Comparison of ENCODE assay signal across 8 cellular contexts in the genomic region with DNA sequence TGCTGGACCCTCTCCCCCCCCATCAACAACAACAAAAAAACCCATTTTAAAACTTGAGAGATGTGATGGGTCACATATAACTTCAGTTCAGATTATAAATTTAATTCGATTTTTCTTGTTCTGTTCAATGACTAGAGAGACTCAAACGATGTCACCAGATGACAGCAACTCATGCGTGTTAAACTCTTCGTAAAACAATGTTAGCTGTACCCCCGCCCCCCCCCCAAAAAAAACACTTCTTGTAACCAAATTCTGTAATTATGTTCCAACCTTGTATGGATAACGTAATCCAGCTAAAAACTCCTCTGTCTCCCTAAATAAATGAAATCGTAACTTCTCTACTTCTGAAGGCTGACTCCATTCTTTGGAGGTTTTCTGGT. TPM values are rescaled to one million over a fixed set of nuclear protein-coding genes. Genes with fewer than 3 reads are reported as not detected.
A peak's percentile ranks its signal among the peaks of the same experiment; 100 is the strongest.
DNase-seq lines count a peak whose midpoint lies in the region; ATAC-seq, FAIRE-seq and TF ChIP-seq lines count a peak whose summit lies in the region.

No MANE protein-coding gene starts in this region.

- POLR2A ChIA-PET in activated CD4-positive, alpha-beta T cell treated with anti-CD3 and anti-CD28 coated beads for 36 hours (lab: Charles Lee), result interaction anchor here (0.5 to 2.4 kb wide), 20 partner anchors 9 to 459 kb away, joined by 3 to 37 read pairs (median 4); a partner anchor contains a TSS

- peaks cover 27% of the 10 kb centered on the region for H3K4me1 ChIP-seq in keratinocyte (ENCODE audit: control insufficient read depth, extremely low read depth, insufficient read depth, low read length)
- H3K4me1 ChIP-seq in suprapubic skin, result peaks cover 36% of the 10 kb centered on the region

- H4K20me1 ChIP-seq in keratinocyte (ENCODE audit: control insufficient read depth, extremely low read depth, insufficient read depth, low read length), result peaks cover 25% of the 10 kb centered on the region

- peak overlapping the region; percentile 87 for H3K4me2 ChIP-seq in keratinocyte (ENCODE audit: control insufficient read depth, extremely low read depth, insufficient read depth, low read depth, low read length)

- no peak for ATAC-seq in activated CD4-positive, alpha-beta T cell treated with anti-CD3 and anti-CD28 coated beads for 36 hours
- no peak for ATAC-seq in HG03469 (IDR thresholded peaks at IDR 0.05; ENCODE audit: unreplicated experiment)

- no peaks in the 10 kb centered on the region for H3K27me3 ChIP-seq in keratinocyte (ENCODE audit: control insufficient read depth, extremely low read depth, insufficient read depth, low read length)
- no peaks in the 10 kb centered on the region for H3K27me3 ChIP-seq in suprapubic skin

- CTCF ChIA-PET in activated CD4-positive, alpha-beta T cell treated with anti-CD3 and anti-CD28 coated beads for 36 hours (lab: Charles Lee), result interaction anchor here (0.6 to 2.4 kb wide), 13 partner anchors 11 to 353 kb away, joined by 3 to 16 read pairs (median 3); a partner anchor contains a TSS

- peaks cover 4 to 24% of the 10 kb centered on the region in 2 experiments for H3K36me3 ChIP-seq in keratinocyte (ENCODE audit: control insufficient read depth in 2 of 2, extremely low read depth in 1 of 2, insufficient read depth in 2 of 2, low read length in 2 of 2)
- peaks cover 9% of the 10 kb centered on the region for H3K36me3 ChIP-seq in suprapubic skin

- intact Hi-C loops in activated CD4-positive, alpha-beta T cell treated with anti-CD3 and anti-CD28 coated beads for 36 hours (cut with DNase I, micrococcal nuclease), result loop anchor here (1.0 to 10.0 kb wide), 14 partner anchors 27 to 896 kb away; a partner anchor contains a TSS

- H3K27ac ChIP-seq in keratinocyte (ENCODE audit: control insufficient read depth, insufficient read depth, low read length) (peak overlapping the region; percentile 95), suprapubic skin (peak overlapping the region; percentile 98)

- WGBS in suprapubic skin, result 30% methylated on average over 7 of the region's 7 CpGs

- dilution Hi-C loops in keratinocyte (cut with MboI; ENCODE audit: extremely low pct_ligation_motif_present, low sequenced_read_pairs), result no loop called here

- H3K36me3 Mint-ChIP-seq in activated CD4-positive, alpha-beta T cell treated with anti-CD3 and anti-CD28 coated beads for 36 hours (ENCODE audit: low read depth), result peaks cover 65% of the 10 kb centered on the region
- peaks cover 58% of the 10 kb centered on the region for H3K36me3 Mint-ChIP-seq in activated naive CD8-positive, alpha-beta T cell treated with anti-CD3 and anti-CD28 coated beads for 36 hours

- TF ChIP-seq EP300 in suprapubic skin (IDR thresholded peaks at IDR 0.05), result no peak

- peak overlapping the region; percentile 97 for H3K4me3 Mint-ChIP-seq in activated CD4-positive, alpha-beta T cell treated with anti-CD3 and anti-CD28 coated beads for 36 hours
- H3K4me3 Mint-ChIP-seq in activated naive CD8-positive, alpha-beta T cell treated with anti-CD3 and anti-CD28 coated beads for 36 hours, result peak overlapping the region; percentile 94

- H3K4me3 ChIP-seq in keratinocyte (ENCODE audit: control insufficient read depth in 2 of 3, extremely low read depth in 1 of 3, insufficient read depth in 2 of 3, low read depth in 1 of 3, low read length in 3 of 3) (peak overlapping the region; percentile 78 to 98 (median 93)), suprapubic skin (peak overlapping the region; percentile 82)

- peaks cover 38% of the 10 kb centered on the region for H3K4me1 Mint-ChIP-seq in activated CD4-positive, alpha-beta T cell treated with anti-CD3 and anti-CD28 coated beads for 36 hours
- H3K4me1 Mint-ChIP-seq in activated naive CD8-positive, alpha-beta T cell treated with anti-CD3 and anti-CD28 coated beads for 36 hours, result peaks cover 35% of the 10 kb centered on the region

- no peak for FAIRE-seq in keratinocyte (lab: Jason Lieb, UNC)

- no peak for DNase-seq in activated CD4-positive, alpha-beta T cell treated with anti-CD3 and anti-CD28 coated beads for 36 hours
- DNase-seq in activated CD4-positive, alpha-beta T cell treated with anti-CD3 and anti-CD28 coated beads for 1 hour, result no peak
- no peak for DNase-seq in activated naive CD8-positive, alpha-beta T cell treated with anti-CD3 and anti-CD28 coated beads for 36 hours
- DNase-seq in keratinocyte (ENCODE audit: low read depth, low spot score) (no peak), suprapubic skin (ENCODE audit: low spot score in 2 of 2) (no peak), T1000 (lab: John Stamatoyannopoulos, UW) (no peak), NCI-H1436 (lab: John Stamatoyannopoulos, UW) (no peak)

- peak overlapping the region; percentile 99 for H3K27ac Mint-ChIP-seq in activated CD4-positive, alpha-beta T cell treated with anti-CD3 and anti-CD28 coated beads for 36 hours
- H3K27ac Mint-ChIP-seq in activated naive CD8-positive, alpha-beta T cell treated with anti-CD3 and anti-CD28 coated beads for 36 hours, result peak overlapping the region; percentile 98

- no peaks in the 10 kb centered on the region for H3K27me3 Mint-ChIP-seq in activated CD4-positive, alpha-beta T cell treated with anti-CD3 and anti-CD28 coated beads for 36 hours
- no peaks in the 10 kb centered on the region for H3K27me3 Mint-ChIP-seq in activated naive CD8-positive, alpha-beta T cell treated with anti-CD3 and anti-CD28 coated beads for 36 hours

- H3K9me3 ChIP-seq in keratinocyte (ENCODE audit: control insufficient read depth, low read depth, low read length) (no peaks in the 10 kb centered on the region), suprapubic skin (no peaks in the 10 kb centered on the region)

- peaks cover 45% of the 10 kb centered on the region for H3K79me2 ChIP-seq in keratinocyte (ENCODE audit: control insufficient read depth, insufficient read depth, low read length)

- H2AFZ ChIP-seq in keratinocyte (ENCODE audit: control insufficient read depth, low read length), result peak overlapping the region; percentile 88

- H3K9me1 ChIP-seq in keratinocyte (ENCODE audit: control insufficient read depth, extremely low read depth, insufficient read depth, low read length), result peaks cover 7% of the 10 kb centered on the region

- no peak for TF ChIP-seq POLR2A in suprapubic skin (IDR thresholded peaks at IDR 0.05)

- TF ChIP-seq CTCF in keratinocyte (optimal IDR thresholded peaks at IDR 0.05 in 1 of 3, IDR thresholded peaks at IDR 0.05 in 1 of 3, conservative IDR thresholded peaks at IDR 0.05 in 1 of 3; ENCODE audit: extremely low read depth in 1 of 3, insufficient read depth in 2 of 3, low read length in 3 of 3), result no peak
- TF ChIP-seq CTCF in suprapubic skin (IDR thresholded peaks at IDR 0.05), result no peak

- no peaks in the 10 kb centered on the region for H3K9me3 Mint-ChIP-seq in activated CD4-positive, alpha-beta T cell treated with anti-CD3 and anti-CD28 coated beads for 36 hours (ENCODE audit: low read depth)
- H3K9me3 Mint-ChIP-seq in activated naive CD8-positive, alpha-beta T cell treated with anti-CD3 and anti-CD28 coated beads for 36 hours, result no peaks in the 10 kb centered on the region

- peak overlapping the region; percentile 100 for H3K9ac ChIP-seq in keratinocyte (ENCODE audit: control insufficient read depth, extremely low read depth, insufficient read depth, low read length)

RNA-seq across cellular contexts. Expression of a gene that starts 0.6 kb away (rescaled TPM):
- 1,000 to 10,000 TPM; 1,215 to 1,231 TPM for total RNA-seq in activated CD4-positive, alpha-beta T cell treated with anti-CD3 and anti-CD28 coated beads for 36 hours
- 1,000 to 10,000 TPM; 1,112 to 1,149 TPM for total RNA-seq in activated naive CD8-positive, alpha-beta T cell treated with anti-CD3 and anti-CD28 coated beads for 36 hours
- 649 to 953 TPM (median 747 TPM) in 3 replicates for polyA plus RNA-seq in keratinocyte
- polyA plus RNA-seq in keratinocyte (2011; ENCODE audit: low read depth), result 3,329 TPM
- polyA plus RNA-seq in keratinocyte (2011; cell fraction: cytosol; rRNA removed), result 531 and 643 TPM in 2 replicates
- 155 and 244 TPM in 2 replicates for polyA plus RNA-seq in keratinocyte (2011; cell fraction: nucleus; rRNA removed)
- polyA plus RNA-seq in keratinocyte (2012; ENCODE audit: low replicate concordance), result 1,397 and 1,812 TPM in 2 replicates
- polyA minus RNA-seq in keratinocyte, result 105 to 435 TPM (median 356 TPM) in 3 replicates
- 229 TPM for polyA minus RNA-seq in keratinocyte (2011; cell fraction: cytosol; rRNA and poly(A)+ RNA removed)
- 44.8 and 62.3 TPM in 2 replicates for polyA minus RNA-seq in keratinocyte (2011; cell fraction: nucleus; rRNA and poly(A)+ RNA removed)
- total RNA-seq in suprapubic skin, result 1,000 to 10,000 TPM; 1,068 to 1,481 (median 1,369) TPM

RNA-seq across cellular contexts. Expression of a gene that starts 26.4 kb away (rescaled TPM):
- 10 to 100 TPM; 81.3 to 83.7 TPM for total RNA-seq in activated CD4-positive, alpha-beta T cell treated with anti-CD3 and anti-CD28 coated beads for 36 hours
- 100 to 1,000 TPM in 1 of 2 experiments, 10 to 100 TPM in 1; 95.4 to 100 TPM for total RNA-seq in activated naive CD8-positive, alpha-beta T cell treated with anti-CD3 and anti-CD28 coated beads for 36 hours
- 2.7 to 12.0 TPM (median 10.1 TPM) in 3 replicates for polyA plus RNA-seq in keratinocyte
- not detected for polyA plus RNA-seq in keratinocyte (2011; ENCODE audit: low read depth)
- 2.5 and 6.2 TPM in 2 replicates for polyA plus RNA-seq in keratinocyte (2011; cell fraction: cytosol; rRNA removed)
- 2.8 and 4.7 TPM in 2 replicates for polyA plus RNA-seq in keratinocyte (2011; cell fraction: nucleus; rRNA removed)
- 1.3 and 6.7 TPM in 2 replicates for polyA plus RNA-seq in keratinocyte (2012; ENCODE audit: low replicate concordance)
- polyA minus RNA-seq in keratinocyte, result 0.63 to 10.4 TPM (median 8.0 TPM) in 3 replicates
- polyA minus RNA-seq in keratinocyte (2011; cell fraction: cytosol; rRNA and poly(A)+ RNA removed), result 4.2 TPM
- 1.5 and 1.9 TPM in 2 replicates for polyA minus RNA-seq in keratinocyte (2011; cell fraction: nucleus; rRNA and poly(A)+ RNA removed)
- total RNA-seq in suprapubic skin, result 10 to 100 TPM in 2 of 4 donors, 1 to 10 TPM in 2; 9.1 to 12.4 (median 10.3) TPM

RNA-seq across cellular contexts. Expression of a gene that starts 37.4 kb away (rescaled TPM):
- total RNA-seq in activated CD4-positive, alpha-beta T cell treated with anti-CD3 and anti-CD28 coated beads for 36 hours, result 1 to 10 TPM; 2.6 to 5.1 TPM
- 1 to 10 TPM; 1.7 to 1.9 TPM for total RNA-seq in activated naive CD8-positive, alpha-beta T cell treated with anti-CD3 and anti-CD28 coated beads for 36 hours
- polyA plus RNA-seq in keratinocyte, result 0.21 to 1.3 TPM (median 0.45 TPM) in 3 replicates
- polyA plus RNA-seq in keratinocyte (2011; ENCODE audit: low read depth), result not detected
- polyA plus RNA-seq in keratinocyte (2011; cell fraction: cytosol; rRNA removed), result 0.09 and 0.36 TPM in 2 replicates
- 0.09 and 0.28 TPM in 2 replicates for polyA plus RNA-seq in keratinocyte (2011; cell fraction: nucleus; rRNA removed)
- 0.28 TPM in 1 of 2 replicates, not detected in the other for polyA plus RNA-seq in keratinocyte (2012; ENCODE audit: low replicate concordance)
- polyA minus RNA-seq in keratinocyte, result 0.29 TPM in 1 of 3 replicates, not detected in the others
- polyA minus RNA-seq in keratinocyte (2011; cell fraction: cytosol; rRNA and poly(A)+ RNA removed), result not detected
- not detected in 2 replicates for polyA minus RNA-seq in keratinocyte (2011; cell fraction: nucleus; rRNA and poly(A)+ RNA removed)
- total RNA-seq in suprapubic skin, result 1 to 10 TPM in 1 of 4 donors, under 1 TPM in 3; 0.38 to 2.4 (median 0.61) TPM

RNA-seq across cellular contexts. Expression of a gene that starts 37.6 kb away (rescaled TPM):
- total RNA-seq in activated CD4-positive, alpha-beta T cell treated with anti-CD3 and anti-CD28 coated beads for 36 hours, result 100 to 1,000 TPM; 284 to 386 TPM
- total RNA-seq in activated naive CD8-positive, alpha-beta T cell treated with anti-CD3 and anti-CD28 coated beads for 36 hours, result 100 to 1,000 TPM; 402 to 403 TPM
- polyA plus RNA-seq in keratinocyte, result 53.0 to 136 TPM (median 112 TPM) in 3 replicates
- polyA plus RNA-seq in keratinocyte (2011; ENCODE audit: low read depth), result 958 TPM
- 94.7 and 154 TPM in 2 replicates for polyA plus RNA-seq in keratinocyte (2011; cell fraction: cytosol; rRNA removed)
- 49.3 and 78.8 TPM in 2 replicates for polyA plus RNA-seq in keratinocyte (2011; cell fraction: nucleus; rRNA removed)
- polyA plus RNA-seq in keratinocyte (2012; ENCODE audit: low replicate concordance), result 191 and 202 TPM in 2 replicates
- polyA minus RNA-seq in keratinocyte, result 9.1 to 70.6 TPM (median 28.6 TPM) in 3 replicates
- polyA minus RNA-seq in keratinocyte (2011; cell fraction: cytosol; rRNA and poly(A)+ RNA removed), result 76.7 TPM
- 24.5 and 38.3 TPM in 2 replicates for polyA minus RNA-seq in keratinocyte (2011; cell fraction: nucleus; rRNA and poly(A)+ RNA removed)
- 10 to 100 TPM; 51.7 to 71.2 (median 69.9) TPM for total RNA-seq in suprapubic skin

Comparison
In these comparisons a context has a peak if more than half of its experiments do, and no peak if none do; other contexts are left out.
1. RNA of a gene that starts 26.4 kb away (total RNA-seq): 95.4 to 100 TPM in activated naive CD8-positive, alpha-beta T cell treated with anti-CD3 and anti-CD28 coated beads for 36 hours and 81.3 to 83.7 TPM in activated CD4-positive, alpha-beta T cell treated with anti-CD3 and anti-CD28 coated beads for 36 hours; 9.1 to 12.4 TPM in suprapubic skin; every median in the first group is over 4 times any median in the second.